Comparison of ENCODE assay signal across 8 cellular contexts in genomic region chr12:39103552-39104165, GRCh38.
DNase-seq lines count a peak whose midpoint lies in the region; ATAC-seq, FAIRE-seq and TF ChIP-seq lines count a peak whose summit lies in the region.

No MANE protein-coding gene starts in this region.

- H3K4me1 ChIP-seq in A549 (no peaks in the 10 kb centered on the region), PC-9 (replicated peaks; ENCODE audit: insufficient read depth) (0 out of 2 replicates have a peak, but pooled peaks cover 4% of the 10 kb centered on the region), lung (ENCODE audit: control insufficient read depth in 2 of 2, insufficient read depth in 2 of 2, low read length in 2 of 2) (peaks cover 0 to 2% of the 10 kb centered on the region in 2 donors)

- TF ChIP-seq POLR2A in A549 (IDR thresholded peaks at IDR 0.05; ENCODE audit: low read length): no peak

- H3K27ac ChIP-seq in A549 (no peak overlapping the region), PC-9 (no peak overlapping the region), lung (ENCODE audit: low read depth in 1 of 2, low read length in 1 of 2) (no peak overlapping the region)

- intact Hi-C loops in PC-9 (cut with micrococcal nuclease; ENCODE audit: unreplicated experiment): loop anchor here (1.0 to 10.0 kb wide), 9 partner anchors 37 to 1049 kb away; no protein-coding TSS in a partner anchor

- H3K9me3 ChIP-seq in A549: no peaks in the 10 kb centered on the region
- no peaks in the 10 kb centered on the region for H3K9me3 ChIP-seq in PC-9 (ENCODE audit: insufficient read depth, low read depth)
- H3K9me3 ChIP-seq in lung (ENCODE audit: control insufficient read depth in 2 of 2, insufficient read depth in 1 of 2, low read length in 1 of 2): no peaks in the 10 kb centered on the region

- H3K27me3 ChIP-seq in H7 (ENCODE audit: control insufficient read depth, insufficient read depth, low read length) (no peaks in the 10 kb centered on the region), PC-9 (ENCODE audit: insufficient read depth, low read depth) (no peaks in the 10 kb centered on the region), lung (ENCODE audit: control insufficient read depth, insufficient read depth) (no peaks in the 10 kb centered on the region)

- H4K20me1 ChIP-seq in PC-9 (ENCODE audit: insufficient read depth): 0 out of 2 replicates have a peak, but pooled peaks cover 3% of the 10 kb centered on the region

- no peak overlapping the region for H3K4me2 ChIP-seq in A549
- H3K4me2 ChIP-seq in PC-9: 0 out of 2 replicates have a peak overlapping the region, but pooled peaks have one; percentile 17

- 28% methylated on average over 8 of the region's 8 CpGs for WGBS in A549 (ENCODE audit: missing lambda C conversion rate)
- 30 to 47% methylated on average over 8 of the region's 8 CpGs for WGBS in lung, 2 donors

- TF ChIP-seq CTCF in A549 (IDR thresholded peaks at IDR 0.05) (peak; percentile 80), GM10266 (IDR thresholded peaks at IDR 0.05; ENCODE audit: control insufficient read depth, insufficient read depth, low read depth, missing control alignments) (peak; percentile 68), PC-9 (conservative IDR thresholded peaks at IDR 0.05) (peak; percentile 86), lung (IDR thresholded peaks at IDR 0.05; ENCODE audit: control extremely low read depth, extremely low read depth) (peak; percentile 69)

- FAIRE-seq in A549 (lab: Jason Lieb, UNC): peak; percentile 73

- H2AFZ ChIP-seq in PC-9: no peak overlapping the region

- POLR2A ChIA-PET in A549 (lab: Yijun Ruan, JAX): interaction anchor here (0.6 kb wide), 1 partner anchor 788 kb away, joined by 3 read pairs; no protein-coding TSS in a partner anchor
- POLR2A ChIA-PET in PC-9 (lab: Charles Lee; ENCODE audit: unreplicated experiment): no interaction called here

- TF ChIP-seq RAD21 in A549 (conservative IDR thresholded peaks at IDR 0.05 in 1 of 2, IDR thresholded peaks at IDR 0.05 in 1 of 2): peak; percentile 77 to 89

- DNase-seq in A549 (ENCODE audit: low read depth in 1 of 2, low spot score in 1 of 2) (peak; percentile 64 to 75), GM10266 (ENCODE audit: extremely low spot score) (peak; percentile 59), H7 (peak; percentile 68), PC-9 (peak; percentile 18 to 52), dermis microvascular lymphatic vessel endothelial cell (ENCODE audit: low read depth in 2 of 2) (peak; percentile 36 to 65), lung (ENCODE audit: low spot score) (no peak), DMS79 (lab: John Stamatoyannopoulos, UW) (no peak)
- DNase-seq in Jurkat, Clone E6-1 (ENCODE audit: low read depth, low spot score): peak; percentile 50

- H3K9me2 ChIP-seq in PC-9 (ENCODE audit: insufficient read depth): no peaks in the 10 kb centered on the region

- TF ChIP-seq EP300 in A549 (IDR thresholded peaks at IDR 0.05): no peak

- no peaks in the 10 kb centered on the region for H3K79me2 ChIP-seq in PC-9 (ENCODE audit: low read depth)

- no peaks in the 10 kb centered on the region for H3F3A ChIP-seq in PC-9 (ENCODE audit: insufficient read depth, low read depth)

- CTCF ChIA-PET in A549 (lab: Yijun Ruan, JAX): interaction anchor here (0.5 to 4.9 kb wide), 46 partner anchors 8 to 1063 kb away, joined by 3 to 30 read pairs (median 4); partner anchors contain the start of gene CPNE8
- CTCF ChIA-PET in PC-9 (lab: Charles Lee): interaction anchor here (0.5 to 3.0 kb wide), 3 partner anchors 183 to 351 kb away, joined by 3 to 16 read pairs (median 9); no protein-coding TSS in a partner anchor

- no TSS peak for BruUV-seq in PC-9 (replicated peaks; lab: Mats Ljungman, UMichigan)

- no peaks in the 10 kb centered on the region for H3K36me3 ChIP-seq in H7 (replicated peaks; ENCODE audit: control insufficient read depth, insufficient read depth, low read length)
- H3K36me3 ChIP-seq in PC-9 (ENCODE audit: low read depth): no peaks in the 10 kb centered on the region
- H3K36me3 ChIP-seq in lung (ENCODE audit: control insufficient read depth in 2 of 2, insufficient read depth in 2 of 2, low read length in 2 of 2): no peaks in the 10 kb centered on the region

- H3K4me3 ChIP-seq in A549 (no peak overlapping the region), H7 (ENCODE audit: insufficient read depth, low read depth, low read length) (no peak overlapping the region), PC-9 (no peak overlapping the region), lung (no peak overlapping the region)
- no peak overlapping the region for H3K4me3 ChIP-seq in Jurkat, Clone E6-1 (ENCODE audit: low read length)

- ATAC-seq in A549 (peak; percentile 96 to 99), lung (ENCODE audit: insufficient read depth, low FRiP score) (peak; percentile 88)

TF ChIP-seq in A549, 52 proteins besides CTCF, POLR2A, EP300 and RAD21:
- peak; percentile 75 for TF ChIP-seq SMC3 (IDR thresholded peaks at IDR 0.05)
- no peak for TF ChIP-seq NR3C1 (IDR thresholded peaks at IDR 0.05)
- no peak for TF ChIP-seq FOSL2 (IDR thresholded peaks at IDR 0.05)
- no peak for TF ChIP-seq FOSL2 (CRISPR knock-in tag; IDR thresholded peaks at IDR 0.05)
- no peak for TF ChIP-seq USF2 (IDR thresholded peaks at IDR 0.05)
- TF ChIP-seq PHF8 (IDR thresholded peaks at IDR 0.05; ENCODE audit: borderline replicate concordance, low read depth): no peak
- TF ChIP-seq HOXB13 (CRISPR knock-in tag; IDR thresholded peaks at IDR 0.05; ENCODE audit: low read depth): no peak

Comparison
In these comparisons a context has a peak if more than half of its experiments do, and no peak if none do; other contexts are left out.
1. DNase-seq: peak in A549 (2 of 2), GM10266 (single experiment), H7 (single experiment), Jurkat, Clone E6-1 (single experiment), PC-9 (2 of 2) and dermis microvascular lymphatic vessel endothelial cell (2 of 2); none in lung (single experiment) and DMS79 (single experiment).
2. Peak in every context shown above with its lines, with median percentiles within 50 percentile points of each other: CTCF ChIP-seq.